ENCODE assay signal across 28 cellular contexts in the genomic region with DNA sequence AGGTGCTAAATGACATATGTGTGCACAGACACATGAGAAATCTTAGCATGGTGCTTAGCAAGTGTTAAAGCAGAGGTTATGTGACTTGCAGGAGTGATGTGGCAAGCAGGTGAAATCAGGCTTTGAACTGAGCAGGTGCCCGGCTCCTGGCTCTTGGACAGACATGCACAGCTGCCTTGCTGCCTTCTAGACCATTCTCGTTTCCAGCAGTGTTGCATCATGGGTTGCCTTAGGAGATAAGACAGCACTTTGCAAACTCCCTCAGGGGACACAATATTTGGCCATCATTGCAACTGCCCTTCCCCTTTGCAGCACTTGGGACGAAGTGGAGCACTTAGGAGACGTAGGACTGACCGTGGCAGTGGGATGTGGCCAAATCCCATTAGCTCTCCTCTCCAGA. TPM values are rescaled to one million over a fixed set of nuclear protein-coding genes. Genes with fewer than 3 reads are reported as not detected.
"Had no signal": no experiment of that assay in that cellular context is flagged by ENCODE, and none has a peak within 500 bp of the region (broad histone marks: within the 10 kb centered on the region; RNA-seq: fewer than 3 reads in every experiment).

No MANE protein-coding gene starts in this region.

- H3K9me3 Mint-ChIP-seq: effector memory CD8-positive, alpha-beta T cell; immature natural killer cell had no signal

- H3K4me1 ChIP-seq: esophagus muscularis mucosa, foreskin keratinocyte, gastroesophageal sphincter, heart right ventricle, lower lobe of right lung had no signal

- H3K27ac ChIP-seq: coronary artery, dorsolateral prefrontal cortex, esophagus muscularis mucosa, foreskin keratinocyte, gastroesophageal sphincter, heart right ventricle, lower lobe of right lung had no signal

- H3K4me3 Mint-ChIP-seq: effector memory CD8-positive, alpha-beta T cell; immature natural killer cell; naive thymus-derived CD4-positive, alpha-beta T cell had no signal

- H3K36me3 ChIP-seq: esophagus muscularis mucosa, gastroesophageal sphincter, heart right ventricle, lower lobe of right lung had no signal

- H3K9me3 ChIP-seq: esophagus muscularis mucosa, gastroesophageal sphincter, heart right ventricle, lower lobe of right lung, mucosa of descending colon had no signal

- DNase-seq: dermis blood vessel endothelial cell; dorsolateral prefrontal cortex; effector CD4-positive, alpha-beta T cell; effector memory CD8-positive, alpha-beta T cell; foreskin keratinocyte; head of caudate nucleus; heart right ventricle; hippocampal formation; immature natural killer cell; islet precursor cell; kidney; kidney glomerular epithelial cell; left colon; left ventricle myocardium superior; lower lobe of right lung; mesenchymal stem cell; mucosa of descending colon; naive thymus-derived CD4-positive, alpha-beta T cell had no signal

- H3K27me3 ChIP-seq: foreskin keratinocyte had no signal

- H3K4me1 Mint-ChIP-seq: immature natural killer cell; naive thymus-derived CD4-positive, alpha-beta T cell had no signal

- H3K4me3 ChIP-seq: coronary artery, dorsolateral prefrontal cortex, esophagus muscularis mucosa, gastroesophageal sphincter, heart right ventricle, lower lobe of right lung, mucosa of descending colon had no signal

- H3K36me3 Mint-ChIP-seq: immature natural killer cell; naive thymus-derived CD4-positive, alpha-beta T cell had no signal

- H3K27ac Mint-ChIP-seq: effector memory CD8-positive, alpha-beta T cell; immature natural killer cell; naive thymus-derived CD4-positive, alpha-beta T cell had no signal

RNA-seq across cellular contexts. Expression of a gene that starts 17.2 kb away (rescaled TPM):
- total RNA-seq: cerebellum; dermis blood vessel endothelial cell; endothelial cell of umbilical vein; epithelial cell of proximal tubule; fibroblast of villous mesenchyme; foreskin keratinocyte; frontal cortex; kidney; left colon; left lobe of liver; lung microvascular endothelial cell; mucosa of descending colon; naive thymus-derived CD4-positive, alpha-beta T cell had no signal
- polyA plus RNA-seq: endothelial cell of umbilical vein; foreskin keratinocyte; immature natural killer cell; naive thymus-derived CD4-positive, alpha-beta T cell had no signal
